10 cellular contexts compared by ENCODE assay signal in genomic region chr1:207024202-207025143, GRCh38. TPM values are rescaled to one million over a fixed set of nuclear protein-coding genes. Genes with fewer than 3 reads are reported as not detected.
DNase-seq lines count a peak whose midpoint lies in the region; ATAC-seq, FAIRE-seq and TF ChIP-seq lines count a peak whose summit lies in the region.
"Had no signal": no experiment of that assay in that cellular context is flagged by ENCODE, and none has a peak within 500 bp of the region (broad histone marks: within the 10 kb centered on the region; RNA-seq: fewer than 3 reads in every experiment).

No MANE protein-coding gene starts in this region.

- POLR2A ChIA-PET in activated CD8-positive, alpha-beta T cell treated with anti-CD3 and anti-CD28 coated beads for 36 hours (lab: Charles Lee) = no interaction called here
- POLR2A ChIA-PET in activated CD8-positive, alpha-beta T cell treated with anti-CD3 and anti-CD28 coated beads, Interleukin-2, amount 10 ng/mL, durations not matched to agents 7 days and 5 days (lab: Charles Lee) = interaction anchor here (0.5 kb wide), 1 partner anchor 27 kb away, joined by 4 read pairs; no protein-coding TSS in a partner anchor
- POLR2A ChIA-PET in CD4-positive, alpha-beta memory T cell (lab: Charles Lee; ENCODE audit: partially characterized antibody) = no interaction called here

- peaks cover 10% of the 10 kb centered on the region for H3K27me3 Mint-ChIP-seq in activated CD8-positive, alpha-beta T cell treated with anti-CD3 and anti-CD28 coated beads for 36 hours
- peaks cover 30% of the 10 kb centered on the region for H3K27me3 Mint-ChIP-seq in activated CD8-positive, alpha-beta T cell treated with anti-CD3 and anti-CD28 coated beads, Interleukin-2, amount 10 ng/mL, durations not matched to agents 7 days and 5 days (ENCODE audit: low read depth)
- H3K27me3 Mint-ChIP-seq in chondrocyte (ENCODE audit: low read depth) = no peaks in the 10 kb centered on the region
- peaks cover 25 to 40% of the 10 kb centered on the region in 2 donors for H3K27me3 Mint-ChIP-seq in CD4-positive, alpha-beta memory T cell

- CTCF ChIA-PET in activated CD8-positive, alpha-beta T cell treated with anti-CD3 and anti-CD28 coated beads for 36 hours (lab: Charles Lee) = interaction anchor here (0.8 to 1.9 kb wide), 5 partner anchors 8 to 89 kb away, joined by 3 to 6 read pairs (median 6); partner anchors contain the start of gene C1orf116
- CTCF ChIA-PET in activated CD8-positive, alpha-beta T cell treated with anti-CD3 and anti-CD28 coated beads, Interleukin-2, amount 10 ng/mL, durations not matched to agents 7 days and 5 days (lab: Charles Lee) = interaction anchor here (6.1 kb wide), 1 partner anchor 20 kb away, joined by 33 read pairs; no protein-coding TSS in a partner anchor
- CTCF ChIA-PET in CD4-positive, alpha-beta memory T cell (lab: Charles Lee; ENCODE audit: partially characterized antibody) = interaction anchor here (1.4 kb wide), 1 partner anchor 20 kb away, joined by 5 read pairs; no protein-coding TSS in a partner anchor

- H3K4me1 Mint-ChIP-seq in activated CD8-positive, alpha-beta T cell treated with anti-CD3 and anti-CD28 coated beads for 36 hours (ENCODE audit: low read depth) = peaks cover 11% of the 10 kb centered on the region
- H3K4me1 Mint-ChIP-seq in activated CD8-positive, alpha-beta T cell treated with anti-CD3 and anti-CD28 coated beads, Interleukin-2, amount 10 ng/mL, durations not matched to agents 7 days and 5 days (ENCODE audit: low read depth) = peaks cover 6% of the 10 kb centered on the region
- H3K4me1 Mint-ChIP-seq in chondrocyte (ENCODE audit: low read depth) = peaks cover 56% of the 10 kb centered on the region
- H3K4me1 Mint-ChIP-seq in CD4-positive, alpha-beta memory T cell = no peaks in the 10 kb centered on the region

- no peak for ATAC-seq in activated CD8-positive, alpha-beta T cell treated with anti-CD3 and anti-CD28 coated beads for 36 hours
- ATAC-seq in activated CD8-positive, alpha-beta T cell treated with anti-CD3 and anti-CD28 coated beads, Interleukin-2, amount 10 ng/mL, durations not matched to agents 7 days and 5 days = no peak
- ATAC-seq in lung (ENCODE audit: insufficient read depth, low FRiP score) = no peak
- ATAC-seq: left colon had no signal

- TF ChIP-seq CTCF in activated CD8-positive, alpha-beta T cell treated with anti-CD3 and anti-CD28 coated beads for 36 hours (IDR thresholded peaks at IDR 0.05) = no peak
- TF ChIP-seq CTCF in chondrocyte (IDR thresholded peaks at IDR 0.05) = no peak
- TF ChIP-seq CTCF in lung (IDR thresholded peaks at IDR 0.05; ENCODE audit: control extremely low read depth, extremely low read depth) = no peak
- no peak for TF ChIP-seq CTCF in vagina (IDR thresholded peaks at IDR 0.05)

- DNase-seq in activated CD8-positive, alpha-beta T cell treated with anti-CD3 and anti-CD28 coated beads for 36 hours = peak; percentile 17
- no peak for DNase-seq in activated CD8-positive, alpha-beta T cell treated with anti-CD3 and anti-CD28 coated beads, Interleukin-2, amount 10 ng/mL, durations not matched to agents 7 days and 5 days
- DNase-seq in chondrocyte (ENCODE audit: low spot score) (no peak), lung (ENCODE audit: low spot score) (no peak), vagina (ENCODE audit: extremely low spot score in 2 of 2) (no peak), GM19238 (ENCODE audit: insufficient read length, low spot score) (no peak), GM12891 (ENCODE audit: insufficient read length, low spot score) (no peak)
- no peak for DNase-seq in CD4-positive, alpha-beta memory T cell
- DNase-seq: left colon had no signal

- no peak for TF ChIP-seq POLR2A in vagina (IDR thresholded peaks at IDR 0.05)
- TF ChIP-seq POLR2A in GM12891 (IDR thresholded peaks at IDR 0.05; ENCODE audit: low read depth, low read length) = no peak

- peak overlapping the region; percentile 79 to 95 for H3K27ac ChIP-seq in lung (ENCODE audit: low read depth in 1 of 2, low read length in 1 of 2)
- peak overlapping the region; percentile 65 for H3K27ac ChIP-seq in vagina
- no peak overlapping the region for H3K27ac ChIP-seq in CD4-positive, alpha-beta memory T cell (ENCODE audit: low read depth, low read length)

- 40 to 59% methylated on average over 16 to 18 of the region's 18 CpGs for WGBS in lung, 2 donors

- H3K36me3 Mint-ChIP-seq in activated CD8-positive, alpha-beta T cell treated with anti-CD3 and anti-CD28 coated beads for 36 hours (ENCODE audit: low read depth) = no peaks in the 10 kb centered on the region
- no peaks in the 10 kb centered on the region for H3K36me3 Mint-ChIP-seq in activated CD8-positive, alpha-beta T cell treated with anti-CD3 and anti-CD28 coated beads, Interleukin-2, amount 10 ng/mL, durations not matched to agents 7 days and 5 days (ENCODE audit: low read depth)
- no peaks in the 10 kb centered on the region for H3K36me3 Mint-ChIP-seq in chondrocyte (ENCODE audit: low read depth)
- H3K36me3 Mint-ChIP-seq in CD4-positive, alpha-beta memory T cell = no peaks in the 10 kb centered on the region

- no peak overlapping the region for H3K27ac Mint-ChIP-seq in activated CD8-positive, alpha-beta T cell treated with anti-CD3 and anti-CD28 coated beads for 36 hours
- no peak overlapping the region for H3K27ac Mint-ChIP-seq in activated CD8-positive, alpha-beta T cell treated with anti-CD3 and anti-CD28 coated beads, Interleukin-2, amount 10 ng/mL, durations not matched to agents 7 days and 5 days
- peak overlapping the region; percentile 98 for H3K27ac Mint-ChIP-seq in chondrocyte (ENCODE audit: unreplicated experiment)
- H3K27ac Mint-ChIP-seq in CD4-positive, alpha-beta memory T cell = no peak overlapping the region

- intact Hi-C loops in activated CD8-positive, alpha-beta T cell treated with anti-CD3 and anti-CD28 coated beads for 36 hours (cut with micrococcal nuclease) = no loop called here
- intact Hi-C loops in vagina (cut with DNase I) = no loop called here
- intact Hi-C loops in CD4-positive, alpha-beta memory T cell (cut with micrococcal nuclease) = no loop called here

- no peaks in the 10 kb centered on the region for H3K9me3 Mint-ChIP-seq in activated CD8-positive, alpha-beta T cell treated with anti-CD3 and anti-CD28 coated beads for 36 hours
- H3K9me3 Mint-ChIP-seq in activated CD8-positive, alpha-beta T cell treated with anti-CD3 and anti-CD28 coated beads, Interleukin-2, amount 10 ng/mL, durations not matched to agents 7 days and 5 days (ENCODE audit: insufficient read depth) = no peaks in the 10 kb centered on the region
- H3K9me3 Mint-ChIP-seq in chondrocyte (ENCODE audit: low read depth) = no peaks in the 10 kb centered on the region
- H3K9me3 Mint-ChIP-seq in CD4-positive, alpha-beta memory T cell = no peaks in the 10 kb centered on the region

- no peaks in the 10 kb centered on the region for H3K9me3 ChIP-seq in lung (ENCODE audit: control insufficient read depth in 2 of 2, insufficient read depth in 1 of 2, low read length in 1 of 2)
- H3K9me3 ChIP-seq in vagina = no peaks in the 10 kb centered on the region
- no peaks in the 10 kb centered on the region for H3K9me3 ChIP-seq in CD4-positive, alpha-beta memory T cell (ENCODE audit: control insufficient read depth in 1 of 2, low read length in 2 of 2)

- no peaks in the 10 kb centered on the region for H3K27me3 ChIP-seq in lung (ENCODE audit: control insufficient read depth, insufficient read depth)
- no peaks in the 10 kb centered on the region for H3K27me3 ChIP-seq in vagina
- peaks cover 9% of the 10 kb centered on the region for H3K27me3 ChIP-seq in CD4-positive, alpha-beta memory T cell (ENCODE audit: insufficient read depth, low read length)

- no peak overlapping the region for H3K4me3 Mint-ChIP-seq in activated CD8-positive, alpha-beta T cell treated with anti-CD3 and anti-CD28 coated beads for 36 hours
- H3K4me3 Mint-ChIP-seq in activated CD8-positive, alpha-beta T cell treated with anti-CD3 and anti-CD28 coated beads, Interleukin-2, amount 10 ng/mL, durations not matched to agents 7 days and 5 days = no peak overlapping the region
- peak overlapping the region; percentile 64 for H3K4me3 Mint-ChIP-seq in chondrocyte (ENCODE audit: unreplicated experiment)
- no peak overlapping the region for H3K4me3 Mint-ChIP-seq in CD4-positive, alpha-beta memory T cell

- no peak overlapping the region for H3K4me3 ChIP-seq in lung
- H3K4me3 ChIP-seq in vagina = no peak overlapping the region
- no peak overlapping the region for H3K4me3 ChIP-seq in CD4-positive, alpha-beta memory T cell (ENCODE audit: low read length in 2 of 2)

- H3K4me1 ChIP-seq in lung (ENCODE audit: control insufficient read depth in 2 of 2, insufficient read depth in 2 of 2, low read length in 2 of 2) (peaks cover 0 to 19% of the 10 kb centered on the region in 2 donors), vagina (peaks cover 48% of the 10 kb centered on the region)
- peaks cover 5% of the 10 kb centered on the region for H3K4me1 ChIP-seq in CD4-positive, alpha-beta memory T cell (ENCODE audit: insufficient read depth, low read length)

- FAIRE-seq in GM12891 (lab: Jason Lieb, UNC) = no peak
- FAIRE-seq: GM18507 had no signal

- H3K36me3 ChIP-seq in lung (ENCODE audit: control insufficient read depth in 2 of 2, insufficient read depth in 2 of 2, low read length in 2 of 2) (peaks cover 0 to 4% of the 10 kb centered on the region in 2 donors), vagina (no peaks in the 10 kb centered on the region)
- no peaks in the 10 kb centered on the region for H3K36me3 ChIP-seq in CD4-positive, alpha-beta memory T cell (ENCODE audit: insufficient read depth, low read length)

RNA-seq across cellular contexts. Expression of gene C1orf116, which starts 8.1 kb away (rescaled TPM):
- under 1 TPM; 0.07 to 0.13 TPM for total RNA-seq in activated CD8-positive, alpha-beta T cell treated with anti-CD3 and anti-CD28 coated beads for 36 hours
- total RNA-seq in activated CD8-positive, alpha-beta T cell treated with anti-CD3 and anti-CD28 coated beads, Interleukin-2, amount 10 ng/mL, durations not matched to agents 7 days and 5 days = not detected
- total RNA-seq in chondrocyte (0.07 to 0.10 TPM in 2 of 3 replicates, not detected in the other), lung (100 to 1,000 TPM; 123 to 130 TPM), vagina (11.8 TPM)
- 10 to 100 TPM; 27.7 to 59.9 TPM for polyA plus RNA-seq in lung
- total RNA-seq in CD4-positive, alpha-beta memory T cell = under 1 TPM in 1 of 2 experiments, not detected in 1; 0.14 TPM
- not detected for polyA plus RNA-seq in CD4-positive, alpha-beta memory T cell
- not detected for polyA plus RNA-seq in GM12891 (2012; ENCODE audit: low read depth, missing spikeins)

RNA-seq across cellular contexts. Expression of gene YOD1, which starts 26.5 kb away (rescaled TPM):
- 1 to 10 TPM; 7.4 to 7.5 TPM for total RNA-seq in activated CD8-positive, alpha-beta T cell treated with anti-CD3 and anti-CD28 coated beads for 36 hours
- 1 to 10 TPM; 7.7 to 8.7 TPM for total RNA-seq in activated CD8-positive, alpha-beta T cell treated with anti-CD3 and anti-CD28 coated beads, Interleukin-2, amount 10 ng/mL, durations not matched to agents 7 days and 5 days
- total RNA-seq in chondrocyte = 5.3 to 6.3 TPM (median 5.5 TPM) in 3 replicates
- total RNA-seq in lung = 10 to 100 TPM in 1 of 2 donors, 1 to 10 TPM in 1; 7.1 to 34.4 TPM
- polyA plus RNA-seq in lung = 1 to 10 TPM; 3.4 to 3.7 TPM
- 25.3 TPM for total RNA-seq in vagina
- 10 to 100 TPM in 1 of 2 experiments, 1 to 10 TPM in 1; 9.7 to 10.0 TPM for total RNA-seq in CD4-positive, alpha-beta memory T cell
- under 1 TPM; 0.47 to 0.48 TPM for polyA plus RNA-seq in CD4-positive, alpha-beta memory T cell
- polyA plus RNA-seq in GM12891 (2012; ENCODE audit: low read depth, missing spikeins) = 4.9 TPM

RNA-seq across cellular contexts. Expression of gene PFKFB2, which starts 28.6 kb away (rescaled TPM):
- total RNA-seq in activated CD8-positive, alpha-beta T cell treated with anti-CD3 and anti-CD28 coated beads for 36 hours = 1 to 10 TPM; 3.5 to 4.3 TPM
- 1 to 10 TPM; 5.0 to 6.6 TPM for total RNA-seq in activated CD8-positive, alpha-beta T cell treated with anti-CD3 and anti-CD28 coated beads, Interleukin-2, amount 10 ng/mL, durations not matched to agents 7 days and 5 days
- total RNA-seq in chondrocyte (13.3 to 15.5 TPM (median 14.8 TPM) in 3 replicates), lung (10 to 100 TPM; 50.8 to 52.3 TPM), vagina (6.9 TPM)
- polyA plus RNA-seq in lung = 10 to 100 TPM; 19.9 to 28.4 TPM
- total RNA-seq in CD4-positive, alpha-beta memory T cell = 1 to 10 TPM; 1.4 to 1.9 TPM
- under 1 TPM; 0.40 to 0.77 TPM for polyA plus RNA-seq in CD4-positive, alpha-beta memory T cell
- polyA plus RNA-seq in GM12891 (2012; ENCODE audit: low read depth, missing spikeins) = 1.3 TPM

RNA-seq across cellular contexts. Expression of gene FCAMR, which starts 54.2 kb away (rescaled TPM):
- total RNA-seq in activated CD8-positive, alpha-beta T cell treated with anti-CD3 and anti-CD28 coated beads for 36 hours = not detected
- not detected for total RNA-seq in activated CD8-positive, alpha-beta T cell treated with anti-CD3 and anti-CD28 coated beads, Interleukin-2, amount 10 ng/mL, durations not matched to agents 7 days and 5 days
- total RNA-seq in chondrocyte = not detected in 3 replicates
- under 1 TPM in 1 of 2 donors, not detected in 1; 0.40 TPM for total RNA-seq in lung
- under 1 TPM in 1 of 2 donors, not detected in 1; 0.18 TPM for polyA plus RNA-seq in lung
- not detected for total RNA-seq in vagina
- not detected for total RNA-seq in CD4-positive, alpha-beta memory T cell
- not detected for polyA plus RNA-seq in CD4-positive, alpha-beta memory T cell
- polyA plus RNA-seq in GM12891 (2012; ENCODE audit: low read depth, missing spikeins) = 0.08 TPM

Comparison
In these comparisons a context has a peak if more than half of its experiments do, and no peak if none do; other contexts are left out.
1. RNA of gene C1orf116, which starts 8.1 kb away (total RNA-seq): 123 to 130 TPM in lung and 11.8 TPM in vagina (single experiment); 0.14 TPM in CD4-positive, alpha-beta memory T cell, 0.07 to 0.13 TPM in activated CD8-positive, alpha-beta T cell treated with anti-CD3 and anti-CD28 coated beads for 36 hours, 0.07 to 0.10 TPM in chondrocyte and not detected in activated CD8-positive, alpha-beta T cell treated with anti-CD3 and anti-CD28 coated beads, Interleukin-2, amount 10 ng/mL, durations not matched to agents 7 days and 5 days; every median in the first group is over 10 times any median in the second.